Comparison of ENCODE assay signal across 13 cellular contexts in the genomic region with DNA sequence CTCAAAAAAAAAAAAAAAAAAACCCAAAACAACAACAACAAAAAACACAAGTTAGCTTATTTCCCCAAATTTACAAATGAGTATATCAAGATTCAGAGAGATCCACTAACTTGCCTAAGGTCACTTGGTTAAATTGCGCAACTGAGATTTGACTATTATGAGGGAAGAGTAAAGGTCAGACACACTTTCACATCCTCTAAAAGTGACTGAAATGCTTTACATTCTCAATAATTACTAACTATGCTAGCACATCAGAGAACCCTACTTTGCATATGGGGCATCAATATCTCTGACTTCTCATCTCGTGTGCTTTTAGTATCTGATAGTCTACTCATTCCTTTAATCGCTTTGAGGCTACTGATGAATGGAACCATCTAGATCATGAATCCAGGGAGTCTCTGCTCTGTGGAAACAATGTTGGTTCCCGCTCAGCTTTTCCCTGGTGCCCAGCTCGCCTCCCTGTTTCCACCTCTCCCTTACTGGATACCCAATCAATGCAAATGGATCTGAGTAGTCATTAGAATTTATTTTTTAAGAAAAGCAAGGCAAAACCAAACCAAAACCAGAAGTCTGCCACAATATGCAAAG.
DNase-seq lines count a peak whose midpoint lies in the region; ATAC-seq, FAIRE-seq and TF ChIP-seq lines count a peak whose summit lies in the region.
"Had no signal": no experiment of that assay in that cellular context is flagged by ENCODE, and none has a peak within 500 bp of the region (broad histone marks: within the 10 kb centered on the region; RNA-seq: fewer than 3 reads in every experiment).

No MANE protein-coding gene starts in this region.

- FAIRE-seq in GM18507 (lab: Jason Lieb, UNC) = peak; percentile 86
- FAIRE-seq in D721Med (lab: Jason Lieb, UNC) = no peak

- no peaks in the 10 kb centered on the region for H3K27me3 ChIP-seq in neuronal stem cell (ENCODE audit: control insufficient read depth in 3 of 3, insufficient read depth in 3 of 3, low read depth in 1 of 3, low read length in 3 of 3)
- no peaks in the 10 kb centered on the region for H3K27me3 ChIP-seq in breast epithelium
- H3K27me3 ChIP-seq: BE2C had no signal

- ATAC-seq in GM21367 (IDR thresholded peaks at IDR 0.05; ENCODE audit: unreplicated experiment) = peak; percentile 95
- peak; percentile 83 for ATAC-seq in HG03045 (IDR thresholded peaks at IDR 0.05; ENCODE audit: unreplicated experiment)

- TF ChIP-seq POLR2A in NB4 (IDR thresholded peaks at IDR 0.05; ENCODE audit: extremely low read depth, insufficient read length) = no peak
- TF ChIP-seq POLR2A in breast epithelium (IDR thresholded peaks at IDR 0.05) = no peak

- intact Hi-C loops in activated CD4-positive, alpha-beta memory T cell treated with anti-CD3 and anti-CD28 coated beads for 36 hours (cut with micrococcal nuclease) = no loop called here
- intact Hi-C loops in breast epithelium (cut with DNase I; ENCODE audit: low total_unique reads) = no loop called here

- H3K27ac ChIP-seq in neuronal stem cell (replicated peaks; ENCODE audit: low read length) (no peak overlapping the region), breast epithelium (no peak overlapping the region)

- H3K4me1 ChIP-seq in neuronal stem cell (ENCODE audit: control insufficient read depth in 2 of 2, insufficient read depth in 1 of 2, low read depth in 1 of 2, low read length in 2 of 2) (peaks cover 1 to 2% of the 10 kb centered on the region in 2 donors), breast epithelium (no peaks in the 10 kb centered on the region)
- H3K4me1 ChIP-seq: BE2C had no signal

- no peak overlapping the region for H3K14ac ChIP-seq in neuronal stem cell (ENCODE audit: low read length)

- peaks cover 7% of the 10 kb centered on the region for H3K9me3 Mint-ChIP-seq in activated CD4-positive, alpha-beta memory T cell treated with anti-CD3 and anti-CD28 coated beads for 36 hours

- no CpG with 5 or more reads among the region's 5 CpGs for WGBS in neuronal stem cell (ENCODE audit: extremely low coverage in 2 of 2, insufficient read length in 2 of 2, insufficient replicate concordance in 1 of 2), 2 donors

- H3K27me3 Mint-ChIP-seq in activated CD4-positive, alpha-beta memory T cell treated with anti-CD3 and anti-CD28 coated beads for 36 hours = no peaks in the 10 kb centered on the region

- no peak overlapping the region for H3K4me3 Mint-ChIP-seq in activated CD4-positive, alpha-beta memory T cell treated with anti-CD3 and anti-CD28 coated beads for 36 hours
- H3K4me3 Mint-ChIP-seq: T-helper 2 cell treated with Interferon-gamma antibody and Interleukin-4, amounts not matched to agents 5 μg/mL and 100 μg/mL, for 36 hours had no signal

- no peak overlapping the region for H4K8ac ChIP-seq in neuronal stem cell (ENCODE audit: low read depth, low read length)

- H3K4ac ChIP-seq in neuronal stem cell (ENCODE audit: low read length) = no peak overlapping the region

- H3K36me3 ChIP-seq in neuronal stem cell (replicated peaks in 1 of 2; ENCODE audit: control insufficient read depth in 2 of 2, insufficient read depth in 2 of 2, low read length in 2 of 2) = no peaks in the 10 kb centered on the region
- no peaks in the 10 kb centered on the region for H3K36me3 ChIP-seq in breast epithelium
- H3K36me3 ChIP-seq: BE2C had no signal

- CTCF ChIA-PET in activated CD4-positive, alpha-beta memory T cell treated with anti-CD3 and anti-CD28 coated beads for 36 hours (lab: Charles Lee) = interaction anchor here (0.8 kb wide), 1 partner anchor 9 kb away, joined by 4 read pairs; no protein-coding TSS in a partner anchor

- no peak overlapping the region for H3K9ac ChIP-seq in neuronal stem cell (ENCODE audit: low read depth, low read length, poor library complexity)

- H4K91ac ChIP-seq in neuronal stem cell (ENCODE audit: low read depth, low read length, poor library complexity) = no peak overlapping the region

- no peak overlapping the region for H2BK12ac ChIP-seq in neuronal stem cell (ENCODE audit: low read length)

- no peak overlapping the region for H2BK120ac ChIP-seq in neuronal stem cell (ENCODE audit: low read depth, low read length)

- H2AFZ ChIP-seq in neuronal stem cell (ENCODE audit: low read length) = no peak overlapping the region

- POLR2A ChIA-PET in activated CD4-positive, alpha-beta memory T cell treated with anti-CD3 and anti-CD28 coated beads for 36 hours (lab: Charles Lee) = no interaction called here

- H2BK5ac ChIP-seq in neuronal stem cell (ENCODE audit: low read length) = no peak overlapping the region

- no peak overlapping the region for H2BK15ac ChIP-seq in neuronal stem cell (ENCODE audit: low read length)

- no peaks in the 10 kb centered on the region for H3K4me1 Mint-ChIP-seq in activated CD4-positive, alpha-beta memory T cell treated with anti-CD3 and anti-CD28 coated beads for 36 hours (ENCODE audit: low read depth)

- H3K23ac ChIP-seq in neuronal stem cell (ENCODE audit: low read depth, low read length, poor library complexity) = no peak overlapping the region

- no peak overlapping the region for H3K27ac Mint-ChIP-seq in activated CD4-positive, alpha-beta memory T cell treated with anti-CD3 and anti-CD28 coated beads for 36 hours
- H3K27ac Mint-ChIP-seq: T-helper 2 cell treated with Interferon-gamma antibody and Interleukin-4, amounts not matched to agents 5 μg/mL and 100 μg/mL, for 36 hours had no signal

- H2AK5ac ChIP-seq in neuronal stem cell (ENCODE audit: low read depth, low read length) = no peak overlapping the region

- H3K9me3 ChIP-seq in neuronal stem cell (replicated peaks in 1 of 2; ENCODE audit: control insufficient read depth in 2 of 2, insufficient read depth in 1 of 2, low read depth in 1 of 2, low read length in 2 of 2) (no peaks in the 10 kb centered on the region), breast epithelium (no peaks in the 10 kb centered on the region)
- H3K9me3 ChIP-seq: BE2C had no signal

- TF ChIP-seq CTCF in NB4 (IDR thresholded peaks at IDR 0.05; ENCODE audit: low read depth, low read length) (no peak), D721Med (IDR thresholded peaks at IDR 0.05; ENCODE audit: insufficient read depth, missing control alignments) (no peak), breast epithelium (IDR thresholded peaks at IDR 0.05) (no peak)

- H3K36me3 Mint-ChIP-seq in activated CD4-positive, alpha-beta memory T cell treated with anti-CD3 and anti-CD28 coated beads for 36 hours = peaks cover 3% of the 10 kb centered on the region

- H3K18ac ChIP-seq in neuronal stem cell (ENCODE audit: low read length) = no peak overlapping the region

- DNase-seq in GM18507 (ENCODE audit: extremely low spot score, insufficient read length, low read depth) (peak; percentile 8), NB4 (ENCODE audit: low read depth) (peak; percentile 14), neuronal stem cell (ENCODE audit: low spot score) (no peak), D721Med (ENCODE audit: insufficient read length, low spot score) (no peak), breast epithelium (ENCODE audit: low spot score in 2 of 2) (no peak)
- DNase-seq in activated CD4-positive, alpha-beta memory T cell treated with anti-CD3 and anti-CD28 coated beads for 36 hours = no peak
- DNase-seq: BE2C, caudate nucleus, NCI-H69 had no signal

- H3K4me2 ChIP-seq in neuronal stem cell (ENCODE audit: insufficient read depth, low read length, poor library complexity, severe bottlenecking) = no peak overlapping the region

- H3K4me3 ChIP-seq in NB4 (ENCODE audit: low read depth, low read length) (no peak overlapping the region), neuronal stem cell (ENCODE audit: low read length in 2 of 2) (no peak overlapping the region), breast epithelium (no peak overlapping the region)
- H3K4me3 ChIP-seq: lung had no signal

- H3K79me1 ChIP-seq in neuronal stem cell (ENCODE audit: low read depth, low read length) = no peaks in the 10 kb centered on the region

Comparison
In these comparisons a context has a peak if more than half of its experiments do, and no peak if none do; other contexts are left out.
1. DNase-seq: peak in GM18507 (single experiment) and NB4 (single experiment); none in neuronal stem cell (single experiment), D721Med (single experiment), activated CD4-positive, alpha-beta memory T cell treated with anti-CD3 and anti-CD28 coated beads for 36 hours (single experiment) and breast epithelium (0 of 2).